10 cellular contexts compared by ENCODE assay signal in genomic region chrX:136214551-136214950, GRCh38. TPM values are rescaled to one million over a fixed set of nuclear protein-coding genes. Genes with fewer than 3 reads are reported as not detected.
DNase-seq lines count a peak whose midpoint lies in the region; TF ChIP-seq lines count a peak whose summit lies in the region.
"Had no signal": no experiment of that assay in that cellular context is flagged by ENCODE, and none has a peak within 500 bp of the region (broad histone marks: within the 10 kb centered on the region; RNA-seq: fewer than 3 reads in every experiment).

No MANE protein-coding gene starts in this region.

- H3K27ac ChIP-seq in SJSA1, result peak overlapping the region; percentile 98

- H3K27me3 ChIP-seq in SJSA1 (replicated peaks), result no peaks in the 10 kb centered on the region

- DNase-seq in ELF-1 (ENCODE audit: low read depth, low spot score), result peak; percentile 77
- DNase-seq in SJSA1 (ENCODE audit: low read depth in 1 of 2, low spot score in 2 of 2), result peak; percentile 94 to 96
- peak; percentile 76 for DNase-seq in fibroblast of villous mesenchyme (ENCODE audit: low read depth)
- DNase-seq in skeletal muscle cell (ENCODE audit: low read depth), result peak; percentile 77
- DNase-seq in middle frontal gyrus (ENCODE audit: extremely low spot score, low spot score), result no peak
- no peak for DNase-seq in activated gamma-delta T cell treated with Interleukin-2 at 50 U/mL for 16 hours
- DNase-seq in activated naive CD4-positive, alpha-beta T cell treated with Interleukin-2 at 50 U/mL for 16 hours, result no peak
- DNase-seq in D341Med (ENCODE audit: low spot score), result no peak
- DNase-seq: activated T-cell treated with anti-CD3 and anti-CD28 coated beads, Interleukin-2, amount 50 U/mL, for 4 hours; NCI-H2029 treated with DMSO at 0.1 percent for 48 hours had no signal

- H3K36me3 ChIP-seq in SJSA1, result peaks cover 31% of the 10 kb centered on the region

- H3K4me1 ChIP-seq in SJSA1 (replicated peaks), result peaks cover 55% of the 10 kb centered on the region

- TF ChIP-seq CTCF in fibroblast of villous mesenchyme (IDR thresholded peaks at IDR 0.05; ENCODE audit: insufficient read depth, low read depth, low read length), result no peak

- H3K4me3 ChIP-seq in SJSA1 (no peak overlapping the region), fibroblast of villous mesenchyme (ENCODE audit: low read depth, low read length) (no peak overlapping the region), skeletal muscle cell (ENCODE audit: low read depth, low read length) (no peak overlapping the region)

- no peaks in the 10 kb centered on the region for H3K9me3 ChIP-seq in SJSA1 (replicated peaks)

RNA-seq across cellular contexts. Expression of gene MAP7D3, which starts 36.6 kb away (rescaled TPM):
- 22.1 and 27.5 TPM in 2 replicates for total RNA-seq in SJSA1 (2014; rRNA removed; shearing (Covaris generic))
- 14.5 and 19.9 TPM in 2 replicates for total RNA-seq in fibroblast of villous mesenchyme

Comparison
In these comparisons a context has a peak if more than half of its experiments do, and no peak if none do; other contexts are left out.
1. DNase-seq: peak in ELF-1 (single experiment), SJSA1 (2 of 2), fibroblast of villous mesenchyme (single experiment) and skeletal muscle cell (single experiment); none in middle frontal gyrus (single experiment), activated gamma-delta T cell treated with Interleukin-2 at 50 U/mL for 16 hours (single experiment), activated naive CD4-positive, alpha-beta T cell treated with Interleukin-2 at 50 U/mL for 16 hours (single experiment) and D341Med (single experiment).